In genomic region chr11:45031912-45032519, GRCh38 we compare ENCODE assay signal across 12 cellular contexts.
DNase-seq lines count a peak whose midpoint lies in the region; ATAC-seq and TF ChIP-seq lines count a peak whose summit lies in the region.
"Had no signal": no experiment of that assay in that cellular context is flagged by ENCODE, and none has a peak within 500 bp of the region (broad histone marks: within the 10 kb centered on the region; RNA-seq: fewer than 3 reads in every experiment).

No MANE protein-coding gene starts in this region.

- no peak for DNase-seq in mucosa of descending colon
- no peak for DNase-seq in activated CD4-positive, alpha-beta memory T cell treated with anti-CD3 and anti-CD28 coated beads, Interleukin-2, amount 10 ng/mL, durations not matched to agents 7 days and 5 days
- no peak for DNase-seq in HT-29 (ENCODE audit: low spot score)
- no peak for DNase-seq in foreskin keratinocyte
- DNase-seq in KG1 (lab: John Stamatoyannopoulos, UW), result no peak
- DNase-seq: activated CD4-positive, alpha-beta T cell treated with anti-CD3 and anti-CD28 coated beads, Interleukin-2, amount 10 ng/mL, durations not matched to agents 7 days and 5 days; left ventricle myocardium superior; NCI-H774; stimulated activated naive CD4-positive, alpha-beta T cell had no signal

- H3K4me3 ChIP-seq in mucosa of descending colon, result no peak overlapping the region

- no peak overlapping the region for H3K27ac ChIP-seq in foreskin keratinocyte

- no peak overlapping the region for H3K4me3 Mint-ChIP-seq in activated CD4-positive, alpha-beta memory T cell treated with anti-CD3 and anti-CD28 coated beads, Interleukin-2, amount 10 ng/mL, durations not matched to agents 7 days and 5 days
- H3K4me3 Mint-ChIP-seq: activated CD4-positive, alpha-beta T cell treated with anti-CD3 and anti-CD28 coated beads, Interleukin-2, amount 10 ng/mL, durations not matched to agents 7 days and 5 days had no signal

- H3K4me1 Mint-ChIP-seq in activated CD4-positive, alpha-beta memory T cell treated with anti-CD3 and anti-CD28 coated beads, Interleukin-2, amount 10 ng/mL, durations not matched to agents 7 days and 5 days, result no peaks in the 10 kb centered on the region
- H3K4me1 Mint-ChIP-seq: activated CD4-positive, alpha-beta T cell treated with anti-CD3 and anti-CD28 coated beads, Interleukin-2, amount 10 ng/mL, durations not matched to agents 7 days and 5 days had no signal

- intact Hi-C loops in mucosa of descending colon (cut with DNase I, micrococcal nuclease), result no loop called here

- no peaks in the 10 kb centered on the region for H3K36me3 ChIP-seq in mucosa of descending colon (ENCODE audit: low read depth)

- CTCF ChIA-PET in activated CD4-positive, alpha-beta memory T cell treated with anti-CD3 and anti-CD28 coated beads, Interleukin-2, amount 10 ng/mL, durations not matched to agents 7 days and 5 days (lab: Charles Lee), result no interaction called here

- H3K4me1 ChIP-seq in mucosa of descending colon (ENCODE audit: low read depth) (no peaks in the 10 kb centered on the region), foreskin keratinocyte (no peaks in the 10 kb centered on the region)

- H3K36me3 Mint-ChIP-seq in activated CD4-positive, alpha-beta memory T cell treated with anti-CD3 and anti-CD28 coated beads, Interleukin-2, amount 10 ng/mL, durations not matched to agents 7 days and 5 days (ENCODE audit: low read depth), result no peaks in the 10 kb centered on the region

- no peaks in the 10 kb centered on the region for H3K9me3 Mint-ChIP-seq in activated CD4-positive, alpha-beta memory T cell treated with anti-CD3 and anti-CD28 coated beads, Interleukin-2, amount 10 ng/mL, durations not matched to agents 7 days and 5 days
- H3K9me3 Mint-ChIP-seq: activated CD4-positive, alpha-beta T cell treated with anti-CD3 and anti-CD28 coated beads, Interleukin-2, amount 10 ng/mL, durations not matched to agents 7 days and 5 days had no signal

- POLR2A ChIA-PET in activated CD4-positive, alpha-beta memory T cell treated with anti-CD3 and anti-CD28 coated beads, Interleukin-2, amount 10 ng/mL, durations not matched to agents 7 days and 5 days (lab: Charles Lee), result interaction anchor here (1.3 kb wide), 1 partner anchor 38 kb away, joined by 3 read pairs; no protein-coding TSS in a partner anchor

- H3K27me3 Mint-ChIP-seq in activated CD4-positive, alpha-beta memory T cell treated with anti-CD3 and anti-CD28 coated beads, Interleukin-2, amount 10 ng/mL, durations not matched to agents 7 days and 5 days, result peaks cover 2% of the 10 kb centered on the region
- H3K27me3 Mint-ChIP-seq: activated CD4-positive, alpha-beta T cell treated with anti-CD3 and anti-CD28 coated beads, Interleukin-2, amount 10 ng/mL, durations not matched to agents 7 days and 5 days had no signal

- no peaks in the 10 kb centered on the region for H3K9me3 ChIP-seq in mucosa of descending colon

- peaks cover 28% of the 10 kb centered on the region for H3K27me3 ChIP-seq in foreskin keratinocyte

- TF ChIP-seq CTCF in mucosa of descending colon (IDR thresholded peaks at IDR 0.05), result no peak
- TF ChIP-seq CTCF in foreskin keratinocyte (conservative IDR thresholded peaks at IDR 0.05), result no peak

- ATAC-seq in GM18873 (IDR thresholded peaks at IDR 0.05; ENCODE audit: low FRiP score, unreplicated experiment) (peak; percentile 66), GM21786 (IDR thresholded peaks at IDR 0.05; ENCODE audit: unreplicated experiment) (peak; percentile 86), HG03469 (IDR thresholded peaks at IDR 0.05; ENCODE audit: unreplicated experiment) (peak; percentile 85), mucosa of descending colon (peak; percentile 25), foreskin keratinocyte (no peak)
- ATAC-seq: left ventricle myocardium superior had no signal

- no peak overlapping the region for H3K27ac Mint-ChIP-seq in activated CD4-positive, alpha-beta memory T cell treated with anti-CD3 and anti-CD28 coated beads, Interleukin-2, amount 10 ng/mL, durations not matched to agents 7 days and 5 days
- H3K27ac Mint-ChIP-seq: activated CD4-positive, alpha-beta T cell treated with anti-CD3 and anti-CD28 coated beads, Interleukin-2, amount 10 ng/mL, durations not matched to agents 7 days and 5 days had no signal
